Comparison of ENCODE assay signal across 8 cellular contexts in the genomic region with DNA sequence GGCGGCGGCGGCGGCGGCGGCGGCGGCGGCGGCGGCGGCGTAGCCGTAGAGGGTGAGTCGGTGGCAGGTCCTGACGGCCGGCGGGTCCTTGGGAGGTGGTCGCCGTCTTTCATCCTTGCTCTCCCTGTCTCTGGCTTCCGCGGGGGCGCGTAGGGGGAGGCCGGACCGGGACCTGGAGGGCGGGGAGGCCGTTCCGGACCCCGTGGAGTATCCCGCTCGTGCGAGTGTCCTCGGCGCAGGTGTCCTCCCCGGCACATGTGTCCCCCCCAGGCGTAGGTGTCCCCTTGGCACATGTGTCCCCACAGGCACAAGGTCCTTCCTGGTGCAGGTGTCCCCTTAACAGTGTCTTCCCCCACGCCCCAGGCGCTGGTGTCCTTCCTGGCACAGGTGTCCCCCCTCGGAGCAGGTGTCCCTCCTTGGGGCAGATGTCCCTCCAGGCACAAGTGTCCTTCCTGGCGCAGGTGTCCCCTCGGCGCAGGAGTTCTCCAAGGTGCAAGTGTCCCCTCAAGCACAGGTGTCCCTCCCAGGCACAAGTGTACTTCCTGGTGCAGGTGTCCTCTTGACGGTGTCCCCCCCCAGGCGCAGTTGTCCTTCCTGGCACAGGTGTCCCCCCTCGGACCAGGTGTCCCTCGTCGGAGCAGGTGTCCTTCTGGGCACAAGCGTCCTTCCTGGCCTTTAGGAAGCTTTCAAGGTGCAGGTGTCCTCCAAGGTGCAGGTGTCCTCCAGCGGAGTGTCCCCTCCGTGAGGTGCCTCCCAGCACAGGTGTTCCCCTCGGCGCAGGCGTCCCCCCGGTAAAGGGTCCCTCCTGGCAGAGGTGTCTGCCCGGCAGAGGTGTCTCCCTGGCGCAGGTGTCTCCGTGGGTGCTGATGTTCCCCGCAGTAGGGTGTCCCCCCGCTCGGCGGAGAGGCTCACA. TPM values are rescaled to one million over a fixed set of nuclear protein-coding genes. Genes with fewer than 3 reads are reported as not detected.
DNase-seq lines count a peak whose midpoint lies in the region; ATAC-seq and TF ChIP-seq lines count a peak whose summit lies in the region.

No MANE protein-coding gene starts in this region.

- H3K4me3 ChIP-seq in Peyer's patch = peak overlapping the region; percentile 86 to 97 (median 91)

- TF ChIP-seq CTCF in Peyer's patch (IDR thresholded peaks at IDR 0.05) = no peak

- peak overlapping the region; percentile 98 for H3K27ac Mint-ChIP-seq in stimulated activated naive B cell treated with anti-CD40 and anti-IgM and Interleukin-4, amounts not matched to agents 10 μg/mL and 1 μg/mL and 100 μg/mL, for 72 hours

- H3K36me3 ChIP-seq in Peyer's patch = peaks cover 0 to 23% (median 0%) of the 10 kb centered on the region in 3 donors

- peaks cover 52 to 72% of the 10 kb centered on the region in 2 donors for H3K36me3 Mint-ChIP-seq in stimulated activated naive B cell treated with anti-CD40 and anti-IgM and Interleukin-4, amounts not matched to agents 10 μg/mL and 1 μg/mL and 100 μg/mL, for 72 hours

- H3K9me3 ChIP-seq in Peyer's patch = no peaks in the 10 kb centered on the region

- intact Hi-C loops in left colon (cut with DNase I, micrococcal nuclease) = no loop called here

- TF ChIP-seq POLR2A in Peyer's patch (IDR thresholded peaks at IDR 0.05) = peak in 1 of 2 donors; percentile 6

- H3K27me3 Mint-ChIP-seq in stimulated activated naive B cell treated with anti-CD40 and anti-IgM and Interleukin-4, amounts not matched to agents 10 μg/mL and 1 μg/mL and 100 μg/mL, for 72 hours = peaks cover 0 to 5% of the 10 kb centered on the region in 2 donors

- H3K4me1 ChIP-seq in Peyer's patch = peaks cover 5 to 21% (median 13%) of the 10 kb centered on the region in 4 donors

- H3K9me3 Mint-ChIP-seq in stimulated activated naive B cell treated with anti-CD40 and anti-IgM and Interleukin-4, amounts not matched to agents 10 μg/mL and 1 μg/mL and 100 μg/mL, for 72 hours = no peaks in the 10 kb centered on the region

- H3K27ac ChIP-seq in Peyer's patch = peak overlapping the region; percentile 76 to 84 (median 80)

- peak; percentile 40 for DNase-seq in DMS79 (lab: John Stamatoyannopoulos, UW)
- no peak for DNase-seq in DMS79 treated with DMSO at 0.1 percent for 48 hours (lab: John Stamatoyannopoulos, UW)
- peak in 1 of 3 donors; percentile 48 for DNase-seq in Peyer's patch
- DNase-seq in T47D (ENCODE audit: low read depth in 1 of 2, low spot score in 1 of 2) = peak; percentile 55 to 63
- peak in 1 of 2 donors; percentile 43 for DNase-seq in left colon
- DNase-seq in stimulated activated naive B cell treated with anti-CD40 and anti-IgM and Interleukin-4, amounts not matched to agents 10 μg/mL and 1 μg/mL and 100 μg/mL, for 72 hours = no peak
- no peak for DNase-seq in NCI-H1436 (lab: John Stamatoyannopoulos, UW)

- in situ Hi-C loops in T47D (cut with HindIII; ENCODE audit: low pct_unique_long_range_greater_than_20kb, low sequenced_read_pairs) = no loop called here

- H3K27me3 ChIP-seq in Peyer's patch = no peaks in the 10 kb centered on the region

- ATAC-seq in HG02938 (IDR thresholded peaks at IDR 0.05; ENCODE audit: unreplicated experiment) (peak; percentile 14), left colon (peak; percentile 43)
- ATAC-seq in stimulated activated naive B cell treated with anti-CD40 and anti-IgM and Interleukin-4, amounts not matched to agents 10 μg/mL and 1 μg/mL and 100 μg/mL, for 72 hours (replicated peaks) = peak; percentile 44 to 59

- H3K4me1 Mint-ChIP-seq in stimulated activated naive B cell treated with anti-CD40 and anti-IgM and Interleukin-4, amounts not matched to agents 10 μg/mL and 1 μg/mL and 100 μg/mL, for 72 hours = peaks cover 46 to 83% of the 10 kb centered on the region in 2 donors

- H3K4me3 Mint-ChIP-seq in stimulated activated naive B cell treated with anti-CD40 and anti-IgM and Interleukin-4, amounts not matched to agents 10 μg/mL and 1 μg/mL and 100 μg/mL, for 72 hours = peak overlapping the region; percentile 98 to 99

RNA-seq across cellular contexts. Expression of a gene that starts 0.5 kb away (rescaled TPM):
- 100 to 1,000 TPM in 3 of 4 donors, 10 to 100 TPM in 1; 74.3 to 201 (median 141) TPM for total RNA-seq in Peyer's patch
- 10 to 100 TPM; 65.2 to 75.1 TPM for total RNA-seq in left colon

Comparison
In these comparisons a context has a peak if more than half of its experiments do, and no peak if none do; other contexts are left out.
1. DNase-seq: peak in DMS79 (single experiment) and T47D (2 of 2); none in DMS79 treated with DMSO at 0.1 percent for 48 hours (single experiment), stimulated activated naive B cell treated with anti-CD40 and anti-IgM and Interleukin-4, amounts not matched to agents 10 μg/mL and 1 μg/mL and 100 μg/mL, for 72 hours (single experiment) and NCI-H1436 (single experiment).
2. Peak in every context shown above with its lines, with median percentiles within 50 percentile points of each other: ATAC-seq.